In the genomic region with DNA sequence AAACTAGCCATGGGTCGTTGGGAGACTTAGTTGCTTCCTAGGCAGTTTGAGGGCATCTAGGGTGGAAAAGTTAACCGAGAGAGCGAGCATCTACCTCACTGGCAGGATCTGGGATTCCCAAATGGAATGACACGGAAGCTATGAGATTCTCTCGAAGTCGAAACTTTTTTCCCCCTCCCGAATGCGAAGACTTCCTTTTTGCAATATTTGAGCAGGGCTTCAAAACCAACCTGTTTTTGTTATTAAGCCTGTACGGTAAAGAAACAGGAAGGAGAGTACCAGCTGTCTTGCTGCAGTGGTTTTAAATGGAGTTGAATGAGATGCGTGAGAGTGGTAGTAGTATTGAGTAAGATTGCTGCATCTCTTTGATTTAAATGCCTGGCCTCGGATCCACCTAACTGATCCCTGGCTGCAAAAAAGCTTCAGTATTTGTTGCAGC, we compare ENCODE assay signal across 8 cellular contexts. TPM values are rescaled to one million over a fixed set of nuclear protein-coding genes. Genes with fewer than 3 reads are reported as not detected.
DNase-seq lines count a peak whose midpoint lies in the region; ATAC-seq and TF ChIP-seq lines count a peak whose summit lies in the region.

No MANE protein-coding gene starts in this region.

- H3K9me3 ChIP-seq in T-helper 17 cell (ENCODE audit: control insufficient read depth, low read length, poor library complexity, severe bottlenecking) (no peaks in the 10 kb centered on the region), esophagus muscularis mucosa (no peaks in the 10 kb centered on the region)

- peaks cover 38% of the 10 kb centered on the region for H3K4me1 Mint-ChIP-seq in T-helper 17 cell
- H3K4me1 Mint-ChIP-seq in naive thymus-derived CD8-positive, alpha-beta T cell: peaks cover 22 to 53% (median 48%) of the 10 kb centered on the region in 4 donors

- H3K4me3 Mint-ChIP-seq in T-helper 17 cell: peak overlapping the region; percentile 98
- peak overlapping the region; percentile 92 to 100 (median 98) for H3K4me3 Mint-ChIP-seq in naive thymus-derived CD8-positive, alpha-beta T cell

- TF ChIP-seq CTCF in KMS-11 (conservative IDR thresholded peaks at IDR 0.05; ENCODE audit: low read depth, low read length) (no peak), esophagus muscularis mucosa (IDR thresholded peaks at IDR 0.05) (no peak)

- H3K4me3 ChIP-seq in KMS-11 (IDR thresholded peaks at IDR 0.05; ENCODE audit: insufficient read depth, low read depth, low read length) (no peak overlapping the region), esophagus muscularis mucosa (peak overlapping the region; percentile 91 to 100 (median 96))

- peak overlapping the region; percentile 67; the same call in 1 of the 2 replicates for H2AFZ ChIP-seq in KMS-11 (ENCODE audit: low read depth)

- TF ChIP-seq POLR2A in esophagus muscularis mucosa (IDR thresholded peaks at IDR 0.05; ENCODE audit: low read depth): no peak

- ATAC-seq in T-helper 17 cell: peak; percentile 50
- ATAC-seq in naive thymus-derived CD8-positive, alpha-beta T cell: peak; percentile 55 to 58

- TF ChIP-seq EP300 in esophagus muscularis mucosa (IDR thresholded peaks at IDR 0.05): no peak

- H3K36me3 ChIP-seq in KMS-11 (ENCODE audit: insufficient read depth) (no peaks in the 10 kb centered on the region), esophagus muscularis mucosa (no peaks in the 10 kb centered on the region)

- H3K9me3 Mint-ChIP-seq in naive thymus-derived CD8-positive, alpha-beta T cell: no peaks in the 10 kb centered on the region

- peak overlapping the region; percentile 69; the same call in 1 of the 2 replicates for H3K9ac ChIP-seq in KMS-11

- H3K4me1 ChIP-seq in KMS-11 (ENCODE audit: low read depth, poor library complexity, severe bottlenecking) (peaks cover 62% of the 10 kb centered on the region), esophagus muscularis mucosa (peaks cover 13 to 55% (median 33%) of the 10 kb centered on the region in 4 donors)

- under 1% methylated on average over 11 of the region's 11 CpGs for WGBS in esophagus muscularis mucosa

- peak overlapping the region; percentile 90 for H3K4me2 ChIP-seq in KMS-11

- no peaks in the 10 kb centered on the region for H3K27me3 Mint-ChIP-seq in T-helper 17 cell
- no peaks in the 10 kb centered on the region for H3K27me3 Mint-ChIP-seq in naive thymus-derived CD8-positive, alpha-beta T cell

- H3K79me2 ChIP-seq in KMS-11 (ENCODE audit: insufficient read depth, low read depth): peaks cover 60% of the 10 kb centered on the region

- peak overlapping the region; percentile 48 for H3K27ac ChIP-seq in KMS-11
- H3K27ac ChIP-seq in esophagus muscularis mucosa (replicated peaks in 1 of 4): peak overlapping the region; percentile 93 to 98 (median 96)

- H3K27ac Mint-ChIP-seq in T-helper 17 cell: peak overlapping the region; percentile 92
- peak overlapping the region; percentile 94 to 98 (median 96) for H3K27ac Mint-ChIP-seq in naive thymus-derived CD8-positive, alpha-beta T cell

- POLR2A ChIA-PET in naive thymus-derived CD8-positive, alpha-beta T cell (lab: Charles Lee): interaction anchor here (0.8 to 4.4 kb wide), 12 partner anchors 10 to 154 kb away, joined by 3 to 46 read pairs (median 6); partner anchors contain the start of gene ZMYND8

- intact Hi-C loops in esophagus muscularis mucosa (cut with DNase I): loop anchor here (5.0 to 10.0 kb wide), 3 partner anchors 72 to 112 kb away; no protein-coding TSS in a partner anchor

- peak; percentile 63 for DNase-seq in EH (ENCODE audit: low read depth)
- peak in 1 of 3 donors; percentile 5 for DNase-seq in T-helper 17 cell
- no peak for DNase-seq in esophagus muscularis mucosa (ENCODE audit: extremely low spot score)
- peak in 7 of 10 donors; percentile 23 to 72 (median 53) for DNase-seq in naive thymus-derived CD8-positive, alpha-beta T cell
- no peak for DNase-seq in amniotic stem cell (lab: John Stamatoyannopoulos, UW)
- DNase-seq in NCI-H2196 treated with DMSO at 0.1 percent for 48 hours (lab: John Stamatoyannopoulos, UW; ENCODE audit: unreplicated experiment): no peak
- DNase-seq in stimulated activated CD8-positive, alpha-beta memory T cell treated with anti-CD3 and anti-CD28 coated beads, Interleukin-4, amount 100 ng/mL, for 48 hours: no peak

- H3K27me3 ChIP-seq in KMS-11 (ENCODE audit: insufficient read depth, low read depth): no peaks in the 10 kb centered on the region
- no peaks in the 10 kb centered on the region for H3K27me3 ChIP-seq in esophagus muscularis mucosa

- H3K36me3 Mint-ChIP-seq in T-helper 17 cell (ENCODE audit: low read depth): peaks cover 2% of the 10 kb centered on the region
- H3K36me3 Mint-ChIP-seq in naive thymus-derived CD8-positive, alpha-beta T cell: peaks cover 0 to 4% (median 0%) of the 10 kb centered on the region in 3 donors

- H4K20me1 ChIP-seq in KMS-11 (ENCODE audit: insufficient read depth): peaks cover 10% of the 10 kb centered on the region; the same call in 1 of the 2 replicates

RNA-seq across cellular contexts. Expression of gene NCOA3, which starts 1.1 kb away (rescaled TPM):
- 10 to 100 TPM; 55.4 to 58.2 TPM for total RNA-seq in T-helper 17 cell
- 10 to 100 TPM; 25.7 to 51.4 (median 35.8) TPM for total RNA-seq in esophagus muscularis mucosa
- 100 to 1,000 TPM in 1 of 2 experiments, 10 to 100 TPM in 1; 92.0 to 106 TPM for total RNA-seq in naive thymus-derived CD8-positive, alpha-beta T cell
- 10 to 100 TPM; 18.4 to 27.8 (median 20.1) TPM for polyA plus RNA-seq in naive thymus-derived CD8-positive, alpha-beta T cell

Comparison
In these comparisons a context has a peak if more than half of its experiments do, and no peak if none do; other contexts are left out.
1. DNase-seq: peak in EH (single experiment) and naive thymus-derived CD8-positive, alpha-beta T cell (7 of 10); none in esophagus muscularis mucosa (single experiment), amniotic stem cell (single experiment), NCI-H2196 treated with DMSO at 0.1 percent for 48 hours (single experiment) and stimulated activated CD8-positive, alpha-beta memory T cell treated with anti-CD3 and anti-CD28 coated beads, Interleukin-4, amount 100 ng/mL, for 48 hours (single experiment).